In the genomic region with DNA sequence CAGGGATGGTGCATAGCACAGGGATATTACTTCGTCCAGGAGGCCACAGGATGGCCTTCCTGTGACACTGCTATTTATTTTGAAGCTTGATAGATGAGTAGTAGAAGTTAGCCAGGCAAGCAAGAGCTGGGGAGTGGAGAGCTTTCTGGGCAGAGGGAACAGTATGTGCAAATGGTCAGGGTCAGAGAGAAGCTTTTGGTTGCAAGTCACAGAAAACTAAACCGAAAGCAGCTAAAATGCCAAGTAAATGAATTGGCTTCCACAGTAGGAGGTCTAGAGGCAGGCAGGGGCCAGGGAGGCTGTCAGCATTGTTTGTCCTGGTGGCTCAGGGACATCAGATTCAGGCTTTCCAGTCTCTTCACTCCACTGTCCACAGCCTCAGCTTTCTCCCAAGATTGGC, we compare ENCODE assay signal across 3 cellular contexts.
TF ChIP-seq lines count a peak whose summit lies in the region.

No MANE protein-coding gene starts in this region.

TF ChIP-seq in GM23338, 12 proteins besides CTCF, POLR2A, EP300 and RAD21:
- TF ChIP-seq STAT1 (IDR thresholded peaks at IDR 0.05; ENCODE audit: unreplicated experiment) (no peak), JUNB (IDR thresholded peaks at IDR 0.05; ENCODE audit: unreplicated experiment) (no peak), ZNF114 (CRISPR knock-in tag; IDR thresholded peaks at IDR 0.05) (no peak), ZNF331 (CRISPR knock-in tag; IDR thresholded peaks at IDR 0.05; ENCODE audit: low read depth) (no peak), NANOG (IDR thresholded peaks at IDR 0.05; ENCODE audit: borderline replicate concordance) (no peak), POLR2AphosphoS5 (IDR thresholded peaks at IDR 0.05; ENCODE audit: low read depth) (no peak), EZH2 (IDR thresholded peaks at IDR 0.05; ENCODE audit: low read depth, unreplicated experiment) (no peak)
- TF ChIP-seq, protein P1, sequence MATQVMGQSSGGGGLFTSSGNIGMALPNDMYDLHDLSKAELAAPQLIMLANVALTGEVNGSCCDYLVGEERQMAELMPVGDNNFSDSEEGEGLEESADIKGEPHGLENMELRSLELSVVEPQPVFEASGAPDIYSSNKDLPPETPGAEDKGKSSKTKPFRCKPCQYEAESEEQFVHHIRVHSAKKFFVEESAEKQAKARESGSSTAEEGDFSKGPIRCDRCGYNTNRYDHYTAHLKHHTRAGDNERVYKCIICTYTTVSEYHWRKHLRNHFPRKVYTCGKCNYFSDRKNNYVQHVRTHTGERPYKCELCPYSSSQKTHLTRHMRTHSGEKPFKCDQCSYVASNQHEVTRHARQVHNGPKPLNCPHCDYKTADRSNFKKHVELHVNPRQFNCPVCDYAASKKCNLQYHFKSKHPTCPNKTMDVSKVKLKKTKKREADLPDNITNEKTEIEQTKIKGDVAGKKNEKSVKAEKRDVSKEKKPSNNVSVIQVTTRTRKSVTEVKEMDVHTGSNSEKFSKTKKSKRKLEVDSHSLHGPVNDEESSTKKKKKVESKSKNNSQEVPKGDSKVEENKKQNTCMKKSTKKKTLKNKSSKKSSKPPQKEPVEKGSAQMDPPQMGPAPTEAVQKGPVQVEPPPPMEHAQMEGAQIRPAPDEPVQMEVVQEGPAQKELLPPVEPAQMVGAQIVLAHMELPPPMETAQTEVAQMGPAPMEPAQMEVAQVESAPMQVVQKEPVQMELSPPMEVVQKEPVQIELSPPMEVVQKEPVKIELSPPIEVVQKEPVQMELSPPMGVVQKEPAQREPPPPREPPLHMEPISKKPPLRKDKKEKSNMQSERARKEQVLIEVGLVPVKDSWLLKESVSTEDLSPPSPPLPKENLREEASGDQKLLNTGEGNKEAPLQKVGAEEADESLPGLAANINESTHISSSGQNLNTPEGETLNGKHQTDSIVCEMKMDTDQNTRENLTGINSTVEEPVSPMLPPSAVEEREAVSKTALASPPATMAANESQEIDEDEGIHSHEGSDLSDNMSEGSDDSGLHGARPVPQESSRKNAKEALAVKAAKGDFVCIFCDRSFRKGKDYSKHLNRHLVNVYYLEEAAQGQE (IDR thresholded peaks at IDR 0.05; ENCODE audit: unreplicated experiment), result no peak

TF ChIP-seq in WTC11, 78 proteins besides CTCF, POLR2A, EP300 and RAD21:
- TF ChIP-seq NR2C2 (CRISPR knock-in tag; IDR thresholded peaks at IDR 0.05) (no peak), GRHL2 (CRISPR knock-in tag; IDR thresholded peaks at IDR 0.05; ENCODE audit: insufficient replicate concordance, severe bottlenecking) (no peak), FOXJ3 (CRISPR knock-in tag; IDR thresholded peaks at IDR 0.05; ENCODE audit: borderline replicate concordance) (no peak), RORB (CRISPR knock-in tag; IDR thresholded peaks at IDR 0.05) (no peak), ELF4 (CRISPR knock-in tag; IDR thresholded peaks at IDR 0.05; ENCODE audit: low read depth) (no peak), ZNF396 (CRISPR knock-in tag; IDR thresholded peaks at IDR 0.05; ENCODE audit: borderline replicate concordance) (no peak), SMAD3 (CRISPR knock-in tag; IDR thresholded peaks at IDR 0.05; ENCODE audit: borderline replicate concordance) (no peak), IRF2 (CRISPR knock-in tag; IDR thresholded peaks at IDR 0.05; ENCODE audit: borderline replicate concordance, low read depth) (no peak)
- TF ChIP-seq, protein P2, sequence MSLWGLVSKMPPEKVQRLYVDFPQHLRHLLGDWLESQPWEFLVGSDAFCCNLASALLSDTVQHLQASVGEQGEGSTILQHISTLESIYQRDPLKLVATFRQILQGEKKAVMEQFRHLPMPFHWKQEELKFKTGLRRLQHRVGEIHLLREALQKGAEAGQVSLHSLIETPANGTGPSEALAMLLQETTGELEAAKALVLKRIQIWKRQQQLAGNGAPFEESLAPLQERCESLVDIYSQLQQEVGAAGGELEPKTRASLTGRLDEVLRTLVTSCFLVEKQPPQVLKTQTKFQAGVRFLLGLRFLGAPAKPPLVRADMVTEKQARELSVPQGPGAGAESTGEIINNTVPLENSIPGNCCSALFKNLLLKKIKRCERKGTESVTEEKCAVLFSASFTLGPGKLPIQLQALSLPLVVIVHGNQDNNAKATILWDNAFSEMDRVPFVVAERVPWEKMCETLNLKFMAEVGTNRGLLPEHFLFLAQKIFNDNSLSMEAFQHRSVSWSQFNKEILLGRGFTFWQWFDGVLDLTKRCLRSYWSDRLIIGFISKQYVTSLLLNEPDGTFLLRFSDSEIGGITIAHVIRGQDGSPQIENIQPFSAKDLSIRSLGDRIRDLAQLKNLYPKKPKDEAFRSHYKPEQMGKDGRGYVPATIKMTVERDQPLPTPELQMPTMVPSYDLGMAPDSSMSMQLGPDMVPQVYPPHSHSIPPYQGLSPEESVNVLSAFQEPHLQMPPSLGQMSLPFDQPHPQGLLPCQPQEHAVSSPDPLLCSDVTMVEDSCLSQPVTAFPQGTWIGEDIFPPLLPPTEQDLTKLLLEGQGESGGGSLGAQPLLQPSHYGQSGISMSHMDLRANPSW (CRISPR knock-in tag; conservative IDR thresholded peaks at IDR 0.05; ENCODE audit: low read depth), result no peak
- TF ChIP-seq, protein P3, sequence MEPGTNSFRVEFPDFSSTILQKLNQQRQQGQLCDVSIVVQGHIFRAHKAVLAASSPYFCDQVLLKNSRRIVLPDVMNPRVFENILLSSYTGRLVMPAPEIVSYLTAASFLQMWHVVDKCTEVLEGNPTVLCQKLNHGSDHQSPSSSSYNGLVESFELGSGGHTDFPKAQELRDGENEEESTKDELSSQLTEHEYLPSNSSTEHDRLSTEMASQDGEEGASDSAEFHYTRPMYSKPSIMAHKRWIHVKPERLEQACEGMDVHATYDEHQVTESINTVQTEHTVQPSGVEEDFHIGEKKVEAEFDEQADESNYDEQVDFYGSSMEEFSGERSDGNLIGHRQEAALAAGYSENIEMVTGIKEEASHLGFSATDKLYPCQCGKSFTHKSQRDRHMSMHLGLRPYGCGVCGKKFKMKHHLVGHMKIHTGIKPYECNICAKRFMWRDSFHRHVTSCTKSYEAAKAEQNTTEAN (CRISPR knock-in tag; IDR thresholded peaks at IDR 0.05), result no peak
- TF ChIP-seq, protein P4, sequence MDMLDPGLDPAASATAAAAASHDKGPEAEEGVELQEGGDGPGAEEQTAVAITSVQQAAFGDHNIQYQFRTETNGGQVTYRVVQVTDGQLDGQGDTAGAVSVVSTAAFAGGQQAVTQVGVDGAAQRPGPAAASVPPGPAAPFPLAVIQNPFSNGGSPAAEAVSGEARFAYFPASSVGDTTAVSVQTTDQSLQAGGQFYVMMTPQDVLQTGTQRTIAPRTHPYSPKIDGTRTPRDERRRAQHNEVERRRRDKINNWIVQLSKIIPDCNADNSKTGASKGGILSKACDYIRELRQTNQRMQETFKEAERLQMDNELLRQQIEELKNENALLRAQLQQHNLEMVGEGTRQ (CRISPR knock-in tag; IDR thresholded peaks at IDR 0.05), result no peak

TF ChIP-seq in H1, 55 proteins besides CTCF, POLR2A, EP300 and RAD21:
- no peak for TF ChIP-seq SP1 (IDR thresholded peaks at IDR 0.05; ENCODE audit: low read depth, low read length)
- TF ChIP-seq FOSL1 (IDR thresholded peaks at IDR 0.05; ENCODE audit: insufficient read depth, low read depth, low read length), result no peak
- no peak for TF ChIP-seq TCF12 (IDR thresholded peaks at IDR 0.05; ENCODE audit: low read depth, low read length)
- TF ChIP-seq MAFK (IDR thresholded peaks at IDR 0.05; ENCODE audit: low read depth, low read length), result no peak
- no peak for TF ChIP-seq EGR1 (IDR thresholded peaks at IDR 0.05; ENCODE audit: borderline replicate concordance, low read depth, low read length)
- no peak for TF ChIP-seq HDAC6 (IDR thresholded peaks at IDR 0.05; ENCODE audit: low read depth, low read length)
- TF ChIP-seq BACH1 (IDR thresholded peaks at IDR 0.05; ENCODE audit: low read length), result no peak
- TF ChIP-seq NRF1 (IDR thresholded peaks at IDR 0.05; ENCODE audit: low read depth, low read length), result no peak
- no peak for TF ChIP-seq ASH2L (IDR thresholded peaks at IDR 0.05; ENCODE audit: low read length)
- no peak for TF ChIP-seq SRF (IDR thresholded peaks at IDR 0.05; ENCODE audit: low read depth, low read length)
- no peak for TF ChIP-seq BRCA1 (IDR thresholded peaks at IDR 0.05; ENCODE audit: low read depth, low read length)
- TF ChIP-seq PHF8 (conservative IDR thresholded peaks at IDR 0.05; ENCODE audit: low read depth, low read length), result no peak
- TF ChIP-seq SUZ12 (IDR thresholded peaks at IDR 0.05; ENCODE audit: low read length), result no peak
- TF ChIP-seq TAF7 (optimal IDR thresholded peaks at IDR 0.05; ENCODE audit: borderline replicate concordance, low read depth, low read length), result no peak
- TF ChIP-seq GTF2F1 (IDR thresholded peaks at IDR 0.05; ENCODE audit: borderline replicate concordance, low read depth, low read length), result no peak
- TF ChIP-seq KDM5A (IDR thresholded peaks at IDR 0.05; ENCODE audit: low read length), result no peak
- TF ChIP-seq POLR2AphosphoS5 (IDR thresholded peaks at IDR 0.05; ENCODE audit: low read depth, low read length), result no peak
